Comparison of ENCODE assay signal across 9 cellular contexts in the genomic region with DNA sequence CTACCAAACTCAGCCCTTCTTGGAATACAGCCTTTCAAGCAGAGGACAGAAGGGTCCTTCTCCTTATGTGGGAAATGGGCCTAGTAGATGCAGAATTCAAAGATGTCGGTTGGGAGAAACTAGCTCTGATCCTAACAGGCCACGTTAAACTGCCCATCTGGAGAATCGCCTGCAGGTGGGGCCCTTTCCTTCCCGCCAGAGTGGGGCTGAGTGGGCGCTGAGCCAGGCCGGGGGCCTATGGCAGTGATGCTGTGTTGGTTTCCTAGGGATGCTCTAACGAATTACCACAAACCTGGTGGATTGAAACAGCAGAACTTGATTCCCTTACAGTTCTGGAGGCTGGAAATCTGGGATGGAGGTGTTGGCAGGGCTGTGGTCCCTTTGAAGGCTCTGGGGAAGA. TPM values are rescaled to one million over a fixed set of nuclear protein-coding genes. Genes with fewer than 3 reads are reported as not detected.
DNase-seq lines count a peak whose midpoint lies in the region; TF ChIP-seq lines count a peak whose summit lies in the region.
"Had no signal": no experiment of that assay in that cellular context is flagged by ENCODE, and none has a peak within 500 bp of the region (broad histone marks: within the 10 kb centered on the region; RNA-seq: fewer than 3 reads in every experiment).

No MANE protein-coding gene starts in this region.

- H3K27ac ChIP-seq in A673 (ENCODE audit: low read depth, low read length, poor library complexity, severe bottlenecking) (no peak overlapping the region), SJCRH30 (no peak overlapping the region)
- H3K27ac ChIP-seq: tibial nerve had no signal

- POLR2A ChIA-PET in A673 (lab: Charles Lee; ENCODE audit: low non-redundant PET) = no interaction called here

- H3K36me3 ChIP-seq in A673 (ENCODE audit: insufficient read depth, low read length, poor library complexity, severe bottlenecking) (no peaks in the 10 kb centered on the region), SJCRH30 (no peaks in the 10 kb centered on the region), MG63 (no peaks in the 10 kb centered on the region)
- H3K36me3 ChIP-seq: tibial nerve had no signal

- TF ChIP-seq CTCF in A673 (conservative IDR thresholded peaks at IDR 0.05; ENCODE audit: low read depth, low read length) (peak; percentile 45), GM12872 (IDR thresholded peaks at IDR 0.05; ENCODE audit: insufficient read depth, low read depth, low read length) (peak; percentile 36; the same call in 2 of the 3 replicates), fibroblast of villous mesenchyme (IDR thresholded peaks at IDR 0.05; ENCODE audit: insufficient read depth, low read depth, low read length) (peak; percentile 22)

- DNase-seq in A673 (ENCODE audit: low spot score) (peak; percentile 36), SJCRH30 (peak; percentile 77 to 79), fibroblast of villous mesenchyme (ENCODE audit: low read depth) (no peak), cerebellar nuclear complex (lab: John Stamatoyannopoulos, UW) (no peak), MG63 (no peak), GOT3 (lab: John Stamatoyannopoulos, UW) (no peak), H4 (ENCODE audit: low spot score) (no peak)

- H3K4me1 ChIP-seq in A673 (ENCODE audit: insufficient read depth, low read length, poor library complexity, severe bottlenecking) (no peaks in the 10 kb centered on the region), SJCRH30 (peaks cover 11% of the 10 kb centered on the region)
- H3K4me1 ChIP-seq: tibial nerve had no signal

- H3K9me3 ChIP-seq in A673 (ENCODE audit: low read depth, low read length, poor library complexity, severe bottlenecking) = no peaks in the 10 kb centered on the region
- no peaks in the 10 kb centered on the region for H3K9me3 ChIP-seq in SJCRH30 (replicated peaks)
- no peaks in the 10 kb centered on the region for H3K9me3 ChIP-seq in MG63
- H3K9me3 ChIP-seq: tibial nerve had no signal

- intact Hi-C loops in A673 (cut with micrococcal nuclease; ENCODE audit: unreplicated experiment) = no loop called here

- H3K27me3 ChIP-seq in A673 (replicated peaks; ENCODE audit: insufficient read depth, low read depth, low read length, poor library complexity) (no peaks in the 10 kb centered on the region), SJCRH30 (no peaks in the 10 kb centered on the region), MG63 (no peaks in the 10 kb centered on the region)
- H3K27me3 ChIP-seq: tibial nerve had no signal

- CTCF ChIA-PET in A673 (lab: Charles Lee) = no interaction called here

- H3K4me3 ChIP-seq in A673 (ENCODE audit: low read depth, low read length, poor library complexity, severe bottlenecking) (no peak overlapping the region), SJCRH30 (no peak overlapping the region), fibroblast of villous mesenchyme (ENCODE audit: low read depth, low read length) (no peak overlapping the region), MG63 (no peak overlapping the region)
- H3K4me3 ChIP-seq: tibial nerve had no signal

- BruUV-seq in A673 (replicated peaks; lab: Mats Ljungman, UMichigan) = no TSS peak

RNA-seq across cellular contexts. Expression of gene MAPK13, which starts 9.1 kb away (rescaled TPM):
- total RNA-seq in A673 (2021) (2.6 and 2.7 TPM in 2 replicates), fibroblast of villous mesenchyme (8.1 and 10.8 TPM in 2 replicates)
- total RNA-seq in SJCRH30 (2014; rRNA removed; shearing (Covaris generic)) = 0.08 and 0.23 TPM in 2 replicates
- total RNA-seq in MG63 (2014; rRNA removed; shearing (Covaris generic); ENCODE audit: low replicate concordance) = 0.37 and 0.99 TPM in 2 replicates
- not detected in 2 replicates for total RNA-seq in H4 (2014; rRNA removed; shearing (Covaris generic))

RNA-seq across cellular contexts. Expression of gene BRPF3, which starts 57.1 kb away (rescaled TPM):
- total RNA-seq in A673 (2021) (33.3 and 39.3 TPM in 2 replicates), fibroblast of villous mesenchyme (19.3 and 22.5 TPM in 2 replicates)
- total RNA-seq in SJCRH30 (2014; rRNA removed; shearing (Covaris generic)) = 15.8 and 16.9 TPM in 2 replicates
- total RNA-seq in MG63 (2014; rRNA removed; shearing (Covaris generic); ENCODE audit: low replicate concordance) = 6.9 and 11.7 TPM in 2 replicates
- 11.5 and 12.1 TPM in 2 replicates for total RNA-seq in H4 (2014; rRNA removed; shearing (Covaris generic))

Comparison
In these comparisons a context has a peak if more than half of its experiments do, and no peak if none do; other contexts are left out.
1. DNase-seq: peak in A673 (single experiment) and SJCRH30 (2 of 2); none in fibroblast of villous mesenchyme (single experiment), cerebellar nuclear complex (0 of 2), MG63 (single experiment), GOT3 (single experiment) and H4 (single experiment).
2. Peak in every context shown above with its lines, with median percentiles within 50 percentile points of each other: CTCF ChIP-seq.